Comparison of ENCODE assay signal across 11 cellular contexts in genomic region chr16:84746875-84747274, GRCh38. TPM values are rescaled to one million over a fixed set of nuclear protein-coding genes. Genes with fewer than 3 reads are reported as not detected.
DNase-seq lines count a peak whose midpoint lies in the region; ATAC-seq and TF ChIP-seq lines count a peak whose summit lies in the region.
"Had no signal": no experiment of that assay in that cellular context is flagged by ENCODE, and none has a peak within 500 bp of the region (broad histone marks: within the 10 kb centered on the region; RNA-seq: fewer than 3 reads in every experiment).

No MANE protein-coding gene starts in this region.

- no peak overlapping the region for H3K4me2 ChIP-seq in SU-DHL-6 (ENCODE audit: low read depth, low read length, poor library complexity, severe bottlenecking)

- H3K36me3 ChIP-seq in A673 (ENCODE audit: insufficient read depth, low read length, poor library complexity, severe bottlenecking) (peaks cover 26% of the 10 kb centered on the region), SU-DHL-6 (ENCODE audit: low read length) (0 out of 2 replicates have a peak, but pooled peaks cover 10% of the 10 kb centered on the region)

- no TSS peak for BruUV-seq in A673 (replicated peaks; lab: Mats Ljungman, UMichigan)

- H3K4me1 ChIP-seq in A673 (ENCODE audit: insufficient read depth, low read length, poor library complexity, severe bottlenecking) (peaks cover 34% of the 10 kb centered on the region), foreskin keratinocyte (no peaks in the 10 kb centered on the region)
- H3K4me1 ChIP-seq: SJCRH30 had no signal

- H3K9me3 ChIP-seq in A673 (ENCODE audit: low read depth, low read length, poor library complexity, severe bottlenecking) = no peaks in the 10 kb centered on the region
- H3K9me3 ChIP-seq in SU-DHL-6 (ENCODE audit: insufficient read depth, low read length) = no peaks in the 10 kb centered on the region
- H3K9me3 ChIP-seq: SJCRH30 had no signal

- peaks cover 4% of the 10 kb centered on the region; the same call in 1 of the 2 replicates for H4K20me1 ChIP-seq in SU-DHL-6 (ENCODE audit: low read depth, low read length)

- no peak overlapping the region for H2AFZ ChIP-seq in SU-DHL-6 (ENCODE audit: low read depth, low read length, severe bottlenecking)

- H3K4me3 ChIP-seq in A673 (ENCODE audit: low read depth, low read length, poor library complexity, severe bottlenecking) (no peak overlapping the region), SU-DHL-6 (ENCODE audit: insufficient read depth, low read length, poor library complexity, severe bottlenecking) (no peak overlapping the region)
- H3K4me3 ChIP-seq: SJCRH30 had no signal

- intact Hi-C loops in A673 (cut with micrococcal nuclease; ENCODE audit: unreplicated experiment) = no loop called here

- H3K79me2 ChIP-seq in SU-DHL-6 (ENCODE audit: insufficient read depth, low read length) = peaks cover 88% of the 10 kb centered on the region

- POLR2A ChIA-PET in A673 (lab: Charles Lee; ENCODE audit: low non-redundant PET) = interaction anchor here (0.7 kb wide), 1 partner anchor 31 kb away, joined by 9 read pairs; no protein-coding TSS in a partner anchor

- ATAC-seq in foreskin keratinocyte (no peak), GM21529 (IDR thresholded peaks at IDR 0.05; ENCODE audit: unreplicated experiment) (no peak), GM19463 (IDR thresholded peaks at IDR 0.05; ENCODE audit: unreplicated experiment) (no peak), esophagus mucosa (no peak)

- CTCF ChIA-PET in A673 (lab: Charles Lee) = no interaction called here

- TF ChIP-seq CTCF in A673 (conservative IDR thresholded peaks at IDR 0.05; ENCODE audit: low read depth, low read length) (peak; percentile 42), GM12874 (IDR thresholded peaks at IDR 0.05; ENCODE audit: insufficient read depth, low read depth, low read length) (0 out of 2 replicates have a peak, but pooled peaks have one; percentile 28), SU-DHL-6 (IDR thresholded peaks at IDR 0.05; ENCODE audit: insufficient read depth, low read length, poor library complexity, severe bottlenecking) (peak; percentile 16), foreskin keratinocyte (conservative IDR thresholded peaks at IDR 0.05) (peak; percentile 29)

- H3K27me3 ChIP-seq in A673 (replicated peaks; ENCODE audit: insufficient read depth, low read depth, low read length, poor library complexity) (no peaks in the 10 kb centered on the region), SU-DHL-6 (ENCODE audit: low read length) (no peaks in the 10 kb centered on the region), foreskin keratinocyte (no peaks in the 10 kb centered on the region)
- H3K27me3 ChIP-seq: SJCRH30 had no signal

- no peaks in the 10 kb centered on the region for H3K9me2 ChIP-seq in SU-DHL-6 (replicated peaks; ENCODE audit: insufficient read depth, low read length)

- DNase-seq in A673 (ENCODE audit: low spot score) (no peak), foreskin keratinocyte (no peak), epidermal melanocyte (ENCODE audit: insufficient read length, low spot score) (no peak)
- DNase-seq: activated gamma-delta T cell, cerebellar nuclear complex, SJCRH30 had no signal

- H3F3A ChIP-seq in SU-DHL-6 (ENCODE audit: insufficient read depth) = 0 out of 2 replicates have a peak, but pooled peaks cover 8% of the 10 kb centered on the region

- H3K27ac ChIP-seq in A673 (ENCODE audit: low read depth, low read length, poor library complexity, severe bottlenecking) = no peak overlapping the region
- H3K27ac ChIP-seq in SU-DHL-6 (ENCODE audit: low read depth, low read length) = no peak overlapping the region
- H3K27ac ChIP-seq in foreskin keratinocyte = no peak overlapping the region
- H3K27ac ChIP-seq: SJCRH30 had no signal

- no peak overlapping the region for H3K9ac ChIP-seq in SU-DHL-6 (ENCODE audit: low read length)

RNA-seq across cellular contexts. Expression of gene USP10, which starts 47.1 kb away (rescaled TPM):
- 165 and 171 TPM in 2 replicates for total RNA-seq in A673 (2021)
- total RNA-seq in foreskin keratinocyte = 86.1 and 88.4 TPM in 2 replicates
- 35.6 and 44.9 TPM in 2 replicates for polyA plus RNA-seq in foreskin keratinocyte
- 63.0 TPM for total RNA-seq in esophagus mucosa
